In the genomic region with DNA sequence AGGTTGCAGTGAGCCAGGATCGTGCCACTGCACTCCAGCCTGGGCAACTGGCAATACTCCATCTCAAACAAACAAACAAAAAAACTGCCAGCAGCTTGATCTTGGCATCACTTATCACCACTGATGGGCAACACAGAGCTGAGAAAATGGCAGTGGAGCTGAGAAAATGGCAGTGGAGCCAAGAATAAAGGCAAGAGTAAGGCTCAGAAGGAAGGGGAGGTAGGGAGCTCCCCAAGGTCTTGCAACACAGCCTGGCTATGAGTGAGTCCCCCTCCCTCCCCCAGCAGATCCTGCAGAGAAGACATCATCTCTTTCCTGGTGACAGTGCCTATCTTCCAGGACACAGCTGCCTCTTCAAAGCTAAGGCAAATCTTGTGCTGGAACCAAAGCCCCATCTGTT, we compare ENCODE assay signal across 17 cellular contexts.
DNase-seq lines count a peak whose midpoint lies in the region; ATAC-seq and TF ChIP-seq lines count a peak whose summit lies in the region.
"Had no signal": no experiment of that assay in that cellular context is flagged by ENCODE, and none has a peak within 500 bp of the region (broad histone marks: within the 10 kb centered on the region; RNA-seq: fewer than 3 reads in every experiment).

No MANE protein-coding gene starts in this region.

- H3K9me3 Mint-ChIP-seq in activated naive CD4-positive, alpha-beta T cell treated with anti-CD3 and anti-CD28 coated beads for 36 hours: no peaks in the 10 kb centered on the region
- H3K9me3 Mint-ChIP-seq in activated naive CD4-positive, alpha-beta T cell treated with anti-CD3 and anti-CD28 coated beads, Interleukin-2, amount 10 ng/mL, durations not matched to agents 7 days and 5 days: no peaks in the 10 kb centered on the region
- H3K9me3 Mint-ChIP-seq: GM23338, T-cell had no signal

- no peaks in the 10 kb centered on the region for H3K27me3 Mint-ChIP-seq in activated naive CD4-positive, alpha-beta T cell treated with anti-CD3 and anti-CD28 coated beads for 36 hours (ENCODE audit: low read depth)
- peaks cover 21% of the 10 kb centered on the region for H3K27me3 Mint-ChIP-seq in activated naive CD4-positive, alpha-beta T cell treated with anti-CD3 and anti-CD28 coated beads, Interleukin-2, amount 10 ng/mL, durations not matched to agents 7 days and 5 days
- H3K27me3 Mint-ChIP-seq: T-cell had no signal

- peaks cover 36% of the 10 kb centered on the region for H3K4me1 ChIP-seq in mammary epithelial cell (ENCODE audit: insufficient read depth, low read length)
- H3K4me1 ChIP-seq: uterus had no signal

- H3K4me2 ChIP-seq in mammary epithelial cell (ENCODE audit: insufficient read depth, low read depth, low read length): no peak overlapping the region
- H3K4me2 ChIP-seq: GM23338 had no signal

- intact Hi-C loops in activated naive CD4-positive, alpha-beta T cell treated with anti-CD3 and anti-CD28 coated beads for 36 hours (cut with micrococcal nuclease): no loop called here
- intact Hi-C loops in mammary epithelial cell (cut with micrococcal nuclease): loop anchor here (5.0 kb wide), 1 partner anchor 40 kb away; no protein-coding TSS in a partner anchor
- intact Hi-C loops in lower leg skin (cut with DNase I; ENCODE audit: low total_unique reads): no loop called here

- H3K9me3 ChIP-seq in mammary epithelial cell (replicated peaks; ENCODE audit: insufficient read depth, low read length): no peaks in the 10 kb centered on the region
- H3K9me3 ChIP-seq: uterus had no signal

- dilution Hi-C loops in mammary epithelial cell (cut with HindIII; ENCODE audit: low sequenced_read_pairs): no loop called here

- no TSS peak for BruUV-seq in mammary epithelial cell (replicated peaks; lab: Mats Ljungman, UMichigan)

- no peak overlapping the region for H3K9ac ChIP-seq in mammary epithelial cell (ENCODE audit: insufficient read depth, low read length)

- CTCF ChIA-PET in activated naive CD4-positive, alpha-beta T cell treated with anti-CD3 and anti-CD28 coated beads for 36 hours (lab: Charles Lee): interaction anchor here (0.7 kb wide), 1 partner anchor 43 kb away, joined by 3 read pairs; no protein-coding TSS in a partner anchor
- CTCF ChIA-PET in activated naive CD4-positive, alpha-beta T cell treated with anti-CD3 and anti-CD28 coated beads, Interleukin-2, amount 10 ng/mL, durations not matched to agents 7 days and 5 days (lab: Charles Lee): no interaction called here
- CTCF ChIA-PET in mammary epithelial cell (lab: Charles Lee; ENCODE audit: low non-redundant PET): no interaction called here

- peak; percentile 21 for DNase-seq in activated naive CD4-positive, alpha-beta T cell treated with anti-CD3 and anti-CD28 coated beads for 36 hours
- no peak for DNase-seq in activated naive CD4-positive, alpha-beta T cell treated with anti-CD3 and anti-CD28 coated beads, Interleukin-2, amount 10 ng/mL, durations not matched to agents 7 days and 5 days
- DNase-seq in NCI-H2196 (lab: John Stamatoyannopoulos, UW; ENCODE audit: unreplicated experiment): peak; percentile 62
- DNase-seq in mammary epithelial cell: peak; percentile 47
- DNase-seq in renal cortical epithelial cell (ENCODE audit: low read depth): peak; percentile 64
- no peak for DNase-seq in lower leg skin (ENCODE audit: low spot score in 2 of 2)
- DNase-seq in NCI-H526 treated with DMSO at 0.1 percent for 48 hours (lab: John Stamatoyannopoulos, UW): no peak
- DNase-seq: activated T-cell treated with anti-CD3 and anti-CD28 coated beads, Interleukin-2, amount 50 U/mL, for 1 hour; NCI-H1048; NK-92 treated with Interleukin-12 subunit alpha and Interleukin-12 subunit beta, amount 100 ng/mL, for 24 hours; stimulated activated CD4-positive, alpha-beta T cell treated with anti-CD3 and anti-CD28 coated beads, Interleukin-4, amount 100 ng/mL, for 24 hours; stimulated activated naive CD4-positive, alpha-beta T cell; T-cell; uterus had no signal

- in situ Hi-C loops in mammary epithelial cell (cut with MboI; ENCODE audit: low sequenced_read_pairs in 2 of 2): loop anchor here (10.0 to 25.0 kb wide), 3 partner anchors 48 to 95 kb away; no protein-coding TSS in a partner anchor

- WGBS in mammary epithelial cell (ENCODE audit: low coverage, missing lambda C conversion rate): 43% methylated on average over 1 of the region's 1 CpG
- WGBS in lower leg skin, 2 donors: 78 to 86% methylated on average over 1 of the region's 1 CpG

- peak overlapping the region; percentile 1 for H2AFZ ChIP-seq in mammary epithelial cell (ENCODE audit: low read depth, low read length)
- H2AFZ ChIP-seq: GM23338 had no signal

- no peak overlapping the region for H3K27ac Mint-ChIP-seq in activated naive CD4-positive, alpha-beta T cell treated with anti-CD3 and anti-CD28 coated beads for 36 hours
- H3K27ac Mint-ChIP-seq in activated naive CD4-positive, alpha-beta T cell treated with anti-CD3 and anti-CD28 coated beads, Interleukin-2, amount 10 ng/mL, durations not matched to agents 7 days and 5 days: no peak overlapping the region
- H3K27ac Mint-ChIP-seq: GM23338, T-cell had no signal

- H3K4me3 Mint-ChIP-seq in activated naive CD4-positive, alpha-beta T cell treated with anti-CD3 and anti-CD28 coated beads for 36 hours: no peak overlapping the region
- no peak overlapping the region for H3K4me3 Mint-ChIP-seq in activated naive CD4-positive, alpha-beta T cell treated with anti-CD3 and anti-CD28 coated beads, Interleukin-2, amount 10 ng/mL, durations not matched to agents 7 days and 5 days
- H3K4me3 Mint-ChIP-seq: GM23338, T-cell had no signal

- ATAC-seq in GM21390 (IDR thresholded peaks at IDR 0.05; ENCODE audit: unreplicated experiment): no peak
- ATAC-seq: GM23338, T-cell had no signal

- no peaks in the 10 kb centered on the region for H4K20me1 ChIP-seq in mammary epithelial cell (ENCODE audit: insufficient read depth, low read length)

- peaks cover 5% of the 10 kb centered on the region for H3K4me1 Mint-ChIP-seq in activated naive CD4-positive, alpha-beta T cell treated with anti-CD3 and anti-CD28 coated beads for 36 hours (ENCODE audit: low read depth)
- H3K4me1 Mint-ChIP-seq in activated naive CD4-positive, alpha-beta T cell treated with anti-CD3 and anti-CD28 coated beads, Interleukin-2, amount 10 ng/mL, durations not matched to agents 7 days and 5 days: no peaks in the 10 kb centered on the region
- H3K4me1 Mint-ChIP-seq: GM23338 had no signal

- no peak overlapping the region for H3K4me3 ChIP-seq in mammary epithelial cell (replicated peaks in 1 of 3; ENCODE audit: insufficient read depth in 1 of 3, low read depth in 2 of 3, low read length in 3 of 3)
- no peak overlapping the region for H3K4me3 ChIP-seq in lower leg skin (ENCODE audit: low read depth, poor library complexity, severe bottlenecking)
- H3K4me3 ChIP-seq: GM23338, uterus had no signal

- no peak for TF ChIP-seq POLR2A in lower leg skin (IDR thresholded peaks at IDR 0.05)

- TF ChIP-seq CTCF in mammary epithelial cell (conservative IDR thresholded peaks at IDR 0.05 in 1 of 2, IDR thresholded peaks at IDR 0.05 in 1 of 2; ENCODE audit: extremely low read depth in 1 of 2, insufficient read depth in 1 of 2, low read depth in 1 of 2, low read length in 2 of 2) (no peak), lower leg skin (IDR thresholded peaks at IDR 0.05) (no peak)

- peak overlapping the region; percentile 93 for H3K27ac ChIP-seq in mammary epithelial cell (ENCODE audit: insufficient read depth, low read depth, low read length)
- H3K27ac ChIP-seq: HL-60, uterus had no signal

- no peaks in the 10 kb centered on the region for H3K36me3 ChIP-seq in mammary epithelial cell (ENCODE audit: insufficient read depth, low read length)
- H3K36me3 ChIP-seq: uterus had no signal

- no peaks in the 10 kb centered on the region for H3K79me2 ChIP-seq in mammary epithelial cell (ENCODE audit: insufficient read depth, low read length)

- no peaks in the 10 kb centered on the region for H3K27me3 ChIP-seq in mammary epithelial cell (ENCODE audit: insufficient read depth, low read length)
- H3K27me3 ChIP-seq: uterus had no signal

- no peaks in the 10 kb centered on the region for H3K36me3 Mint-ChIP-seq in activated naive CD4-positive, alpha-beta T cell treated with anti-CD3 and anti-CD28 coated beads for 36 hours (ENCODE audit: low read depth)
- H3K36me3 Mint-ChIP-seq in activated naive CD4-positive, alpha-beta T cell treated with anti-CD3 and anti-CD28 coated beads, Interleukin-2, amount 10 ng/mL, durations not matched to agents 7 days and 5 days: no peaks in the 10 kb centered on the region
- H3K36me3 Mint-ChIP-seq: T-cell had no signal

Comparison
In these comparisons a context has a peak if more than half of its experiments do, and no peak if none do; other contexts are left out.
1. DNase-seq: peak in activated naive CD4-positive, alpha-beta T cell treated with anti-CD3 and anti-CD28 coated beads for 36 hours (single experiment), NCI-H2196 (single experiment), mammary epithelial cell (single experiment) and renal cortical epithelial cell (single experiment); none in activated naive CD4-positive, alpha-beta T cell treated with anti-CD3 and anti-CD28 coated beads, Interleukin-2, amount 10 ng/mL, durations not matched to agents 7 days and 5 days (single experiment), lower leg skin (0 of 2) and NCI-H526 treated with DMSO at 0.1 percent for 48 hours (single experiment).